In genomic region chr5:12182988-12183387, GRCh38 we compare ENCODE assay signal across 5 cellular contexts.
"Had no signal": no experiment of that assay in that cellular context is flagged by ENCODE, and none has a peak within 500 bp of the region (broad histone marks: within the 10 kb centered on the region; RNA-seq: fewer than 3 reads in every experiment).

No MANE protein-coding gene starts in this region.

- DNase-seq: GOT3, H9, HCEC 1CT, IMR-90 had no signal

- H3K4me3 ChIP-seq: K562 had no signal
